ENCODE assay signal across 11 cellular contexts in genomic region chr9:127707766-127708165, GRCh38. TPM values are rescaled to one million over a fixed set of nuclear protein-coding genes. Genes with fewer than 3 reads are reported as not detected.
DNase-seq lines count a peak whose midpoint lies in the region; ATAC-seq and TF ChIP-seq lines count a peak whose summit lies in the region.
"Had no signal": no experiment of that assay in that cellular context is flagged by ENCODE, and none has a peak within 500 bp of the region (broad histone marks: within the 10 kb centered on the region; RNA-seq: fewer than 3 reads in every experiment).

No MANE protein-coding gene starts in this region.

- no peak overlapping the region for H3K27ac ChIP-seq in esophagus squamous epithelium
- H3K27ac ChIP-seq: thoracic aorta had no signal

- H3K36me3 ChIP-seq in esophagus squamous epithelium, result no peaks in the 10 kb centered on the region
- H3K36me3 ChIP-seq: thoracic aorta had no signal

- no peaks in the 10 kb centered on the region for H3K9me3 Mint-ChIP-seq in activated CD4-positive, alpha-beta T cell treated with anti-CD3 and anti-CD28 coated beads, Interleukin-2, amount 10 ng/mL, durations not matched to agents 24 days and 14 days
- H3K9me3 Mint-ChIP-seq: immature natural killer cell had no signal

- no peaks in the 10 kb centered on the region for H3K36me3 Mint-ChIP-seq in activated CD4-positive, alpha-beta T cell treated with anti-CD3 and anti-CD28 coated beads, Interleukin-2, amount 10 ng/mL, durations not matched to agents 24 days and 14 days (ENCODE audit: low read depth)

- H3K4me1 Mint-ChIP-seq in activated CD4-positive, alpha-beta T cell treated with anti-CD3 and anti-CD28 coated beads, Interleukin-2, amount 10 ng/mL, durations not matched to agents 24 days and 14 days, result peaks cover 17% of the 10 kb centered on the region

- intact Hi-C loops in activated CD4-positive, alpha-beta T cell treated with anti-CD3 and anti-CD28 coated beads, Interleukin-2, amount 10 ng/mL, durations not matched to agents 24 days and 14 days (cut with micrococcal nuclease), result no loop called here
- intact Hi-C loops in left colon (cut with DNase I, micrococcal nuclease) (no loop called here), head of caudate nucleus (cut with DNase I) (no loop called here), esophagus squamous epithelium (cut with DNase I) (no loop called here)

- TF ChIP-seq POLR2A in esophagus squamous epithelium (IDR thresholded peaks at IDR 0.05), result no peak

- DNase-seq in GM12865 (ENCODE audit: low read depth) (peak; percentile 40), left colon (no peak), head of caudate nucleus (no peak), esophagus squamous epithelium (lab: John Stamatoyannopoulos, UW) (no peak)
- peak; percentile 72 for DNase-seq in activated CD4-positive, alpha-beta T cell treated with anti-CD3 and anti-CD28 coated beads, Interleukin-2, amount 10 ng/mL, durations not matched to agents 24 days and 14 days
- DNase-seq: NCI-H1092 had no signal

- ATAC-seq in left colon (peak; percentile 81), GM21367 (IDR thresholded peaks at IDR 0.05; ENCODE audit: unreplicated experiment) (no peak), GM21360 (IDR thresholded peaks at IDR 0.05; ENCODE audit: unreplicated experiment) (no peak)

- no peak for TF ChIP-seq EP300 in Ishikawa (IDR thresholded peaks at IDR 0.05; ENCODE audit: borderline replicate concordance)

- H3K27ac Mint-ChIP-seq in activated CD4-positive, alpha-beta T cell treated with anti-CD3 and anti-CD28 coated beads, Interleukin-2, amount 10 ng/mL, durations not matched to agents 24 days and 14 days, result no peak overlapping the region

- H3K27me3 ChIP-seq in esophagus squamous epithelium, result no peaks in the 10 kb centered on the region

- H3K27me3 Mint-ChIP-seq in activated CD4-positive, alpha-beta T cell treated with anti-CD3 and anti-CD28 coated beads, Interleukin-2, amount 10 ng/mL, durations not matched to agents 24 days and 14 days, result no peaks in the 10 kb centered on the region

- WGBS in esophagus squamous epithelium, 2 donors, result 33 to 67% methylated on average over 1 of the region's 5 CpGs

- H3K4me1 ChIP-seq in esophagus squamous epithelium, result peaks cover 0 to 5% (median 0%) of the 10 kb centered on the region in 3 donors

- H3K4me3 ChIP-seq in GM12865 (ENCODE audit: low read depth, low read length) (no peak overlapping the region), esophagus squamous epithelium (no peak overlapping the region)
- H3K4me3 ChIP-seq: thoracic aorta had no signal

- TF ChIP-seq CTCF in GM12865 (IDR thresholded peaks at IDR 0.05; ENCODE audit: insufficient read depth, low read depth, low read length, missing control alignments), result peak; percentile 20
- TF ChIP-seq CTCF in esophagus squamous epithelium (IDR thresholded peaks at IDR 0.05), result no peak

- peak; percentile 43; the same call in 1 of the 2 replicates for TF ChIP-seq RAD21 in Ishikawa (IDR thresholded peaks at IDR 0.05; ENCODE audit: low read depth)

- H3K9me3 ChIP-seq in esophagus squamous epithelium, result no peaks in the 10 kb centered on the region
- H3K9me3 ChIP-seq: thoracic aorta had no signal

- H3K4me3 Mint-ChIP-seq in activated CD4-positive, alpha-beta T cell treated with anti-CD3 and anti-CD28 coated beads, Interleukin-2, amount 10 ng/mL, durations not matched to agents 24 days and 14 days, result no peak overlapping the region
- H3K4me3 Mint-ChIP-seq: immature natural killer cell had no signal

TF ChIP-seq in Ishikawa, 13 proteins besides CTCF, POLR2A, EP300 and RAD21:
- TF ChIP-seq YY1 (IDR thresholded peaks at IDR 0.05; ENCODE audit: low read depth) (no peak), TAF1 (IDR thresholded peaks at IDR 0.05; ENCODE audit: low read depth) (no peak), ZBTB7A (IDR thresholded peaks at IDR 0.05; ENCODE audit: low read depth) (no peak), MAX (IDR thresholded peaks at IDR 0.05) (no peak), CEBPB (IDR thresholded peaks at IDR 0.05) (no peak), USF1 (IDR thresholded peaks at IDR 0.05) (no peak), NFIC (IDR thresholded peaks at IDR 0.05) (no peak), EGR1 (IDR thresholded peaks at IDR 0.05) (no peak), FOXM1 (IDR thresholded peaks at IDR 0.05; ENCODE audit: borderline replicate concordance, low read depth) (no peak), TCF12 (IDR thresholded peaks at IDR 0.05; ENCODE audit: low read depth) (no peak), TEAD4 (IDR thresholded peaks at IDR 0.05) (no peak), REST (IDR thresholded peaks at IDR 0.05; ENCODE audit: low read depth) (no peak), CREB1 (IDR thresholded peaks at IDR 0.05; ENCODE audit: low read depth) (no peak)

RNA-seq across cellular contexts. Expression of gene CFAP157, which starts 1.0 kb away (rescaled TPM):
- total RNA-seq in activated CD4-positive, alpha-beta T cell treated with anti-CD3 and anti-CD28 coated beads, Interleukin-2, amount 10 ng/mL, durations not matched to agents 24 days and 14 days, result not detected in 2 replicates
- total RNA-seq in left colon (under 1 TPM in 1 of 2 donors, not detected in 1; 0.14 TPM), esophagus squamous epithelium (under 1 TPM in 1 of 4 donors, not detected in 3; 0.19 TPM)

RNA-seq across cellular contexts. Expression of gene PTRH1, which starts 7.7 kb away (rescaled TPM):
- total RNA-seq in activated CD4-positive, alpha-beta T cell treated with anti-CD3 and anti-CD28 coated beads, Interleukin-2, amount 10 ng/mL, durations not matched to agents 24 days and 14 days, result 22.8 TPM in 2 replicates
- total RNA-seq in left colon (1 to 10 TPM; 5.5 to 8.3 TPM), esophagus squamous epithelium (10 to 100 TPM in 3 of 4 donors, 1 to 10 TPM in 1; 4.5 to 12.6 (median 11.6) TPM)

RNA-seq across cellular contexts. Expression of gene TTC16, which starts 8.1 kb away (rescaled TPM):
- not detected in 2 replicates for total RNA-seq in activated CD4-positive, alpha-beta T cell treated with anti-CD3 and anti-CD28 coated beads, Interleukin-2, amount 10 ng/mL, durations not matched to agents 24 days and 14 days
- under 1 TPM in 1 of 2 donors, not detected in 1; 0.08 TPM for total RNA-seq in left colon
- under 1 TPM in 2 of 4 donors, not detected in 2; under 0.01 to 0.23 TPM for total RNA-seq in esophagus squamous epithelium

RNA-seq across cellular contexts. Expression of gene TOR2A, which starts 27.3 kb away (rescaled TPM):
- total RNA-seq in activated CD4-positive, alpha-beta T cell treated with anti-CD3 and anti-CD28 coated beads, Interleukin-2, amount 10 ng/mL, durations not matched to agents 24 days and 14 days, result 20.4 and 21.4 TPM in 2 replicates
- total RNA-seq in left colon (10 to 100 TPM; 32.0 to 32.7 TPM), esophagus squamous epithelium (10 to 100 TPM; 10.7 to 12.5 (median 11.5) TPM)

Comparison
In these comparisons a context has a peak if more than half of its experiments do, and no peak if none do; other contexts are left out.
1. DNase-seq: peak in GM12865 (single experiment) and activated CD4-positive, alpha-beta T cell treated with anti-CD3 and anti-CD28 coated beads, Interleukin-2, amount 10 ng/mL, durations not matched to agents 24 days and 14 days (single experiment); none in left colon (0 of 2), head of caudate nucleus (0 of 42) and esophagus squamous epithelium (single experiment).